ENCODE assay signal across 8 cellular contexts in genomic region chr9:14251146-14252071, GRCh38.
DNase-seq lines count a peak whose midpoint lies in the region; ATAC-seq and TF ChIP-seq lines count a peak whose summit lies in the region.

No MANE protein-coding gene starts in this region.

- H3K79me2 ChIP-seq in HCT116 (ENCODE audit: insufficient read depth, low read length) = no peaks in the 10 kb centered on the region

- intact Hi-C loops in HCT116 (cut with micrococcal nuclease) = no loop called here
- intact Hi-C loops in head of caudate nucleus (cut with DNase I) = no loop called here

- peaks cover 20% of the 10 kb centered on the region for H3K4me1 Mint-ChIP-seq in progenitor cell of endocrine pancreas (ENCODE audit: low read depth)

- TF ChIP-seq CTCF in HCT116 (IDR thresholded peaks at IDR 0.05 in 2 of 3, conservative IDR thresholded peaks at IDR 0.05 in 1 of 3; ENCODE audit: borderline replicate concordance in 1 of 3, insufficient read depth in 1 of 3, low read depth in 2 of 3, low read length in 2 of 3) = no peak
- TF ChIP-seq CTCF in progenitor cell of endocrine pancreas (IDR thresholded peaks at IDR 0.05; ENCODE audit: unreplicated experiment) = peak; percentile 16
- TF ChIP-seq CTCF in GM13977 (IDR thresholded peaks at IDR 0.05; ENCODE audit: extremely low read depth, insufficient read depth, missing control alignments) = no peak

- RAD21 ChIA-PET in HCT116 (lab: Charles Lee; ENCODE audit: low non-redundant PET in 1 of 2, low total read pairs in 2 of 2, uncharacterized antibody in 2 of 2, unreplicated experiment in 2 of 2) = no interaction called here

- no peak overlapping the region for H2AFZ ChIP-seq in HCT116 (ENCODE audit: low read depth, low read length, poor library complexity, severe bottlenecking)

- peak overlapping the region; percentile 65 for H3K4me3 Mint-ChIP-seq in progenitor cell of endocrine pancreas (ENCODE audit: low read depth)

- peak overlapping the region; percentile 18 for H3K4me2 ChIP-seq in HCT116 (ENCODE audit: low read length)

- no peaks in the 10 kb centered on the region for H3K36me3 ChIP-seq in HCT116 (ENCODE audit: control insufficient read depth in 1 of 2, insufficient read depth in 2 of 2, low read length in 2 of 2)

- DNase-seq in HCT116 (ENCODE audit: low read depth, low spot score) (peak; percentile 7), SW480 (ENCODE audit: low spot score) (peak; percentile 23), head of caudate nucleus (peak in 41 of 42 donors; percentile 42 to 91 (median 74)), progenitor cell of endocrine pancreas (ENCODE audit: low spot score, unreplicated experiment) (peak; percentile 28), SHP77 (lab: John Stamatoyannopoulos, UW) (no peak), GM13977 (ENCODE audit: low spot score) (no peak)
- DNase-seq in stimulated activated CD4-positive, alpha-beta T cell treated with anti-CD3 and anti-CD28 coated beads, Interleukin-12 subunit alpha, Interleukin-12 subunit beta, amount 100 ng/mL, for 4 hours = no peak
- no peak for DNase-seq in activated naive CD4-positive, alpha-beta T cell (lab: John Stamatoyannopoulos, UW)

- no peaks in the 10 kb centered on the region for H3K36me3 Mint-ChIP-seq in progenitor cell of endocrine pancreas (ENCODE audit: insufficient read depth)

- H4K20me1 ChIP-seq in HCT116 (ENCODE audit: insufficient read depth) = no peaks in the 10 kb centered on the region

- ATAC-seq in HCT116 = peak; percentile 44

- peaks cover 10 to 12% of the 10 kb centered on the region in 2 experiments; a peak in 2 of 4 replicates for H3K4me1 ChIP-seq in HCT116 (ENCODE audit: control insufficient read depth in 1 of 2, insufficient read depth in 2 of 2, low read length in 2 of 2)

- TF ChIP-seq RAD21 in HCT116 (IDR thresholded peaks at IDR 0.05; ENCODE audit: low read depth) = peak; percentile 7; the same call in 1 of the 2 replicates

- CTCF ChIA-PET in HCT116 (lab: Charles Lee) = no interaction called here

- H3K27ac ChIP-seq in HCT116 (ENCODE audit: low read depth, low read length) = no peak overlapping the region

- in situ Hi-C loops in GM13977 (cut with MboI; ENCODE audit: low pct_unique_long_range_greater_than_20kb, low sequenced_read_pairs, unreplicated experiment) = no loop called here

- POLR2A ChIA-PET in HCT116 (lab: Charles Lee) = no interaction called here

- BruUV-seq in HCT116 (replicated peaks; lab: Mats Ljungman, UMichigan) = no TSS peak

- H3K27me3 ChIP-seq in HCT116 (ENCODE audit: insufficient read depth, low read length) = no peaks in the 10 kb centered on the region

- H3K27ac Mint-ChIP-seq in progenitor cell of endocrine pancreas = peak overlapping the region; percentile 95

- H3K9me3 ChIP-seq in HCT116 (ENCODE audit: control insufficient read depth in 1 of 2, insufficient read depth in 1 of 2, low read depth in 1 of 2, low read length in 2 of 2) = no peaks in the 10 kb centered on the region

- H3K27me3 Mint-ChIP-seq in progenitor cell of endocrine pancreas = no peaks in the 10 kb centered on the region

- H3K9me3 Mint-ChIP-seq in progenitor cell of endocrine pancreas (ENCODE audit: low read depth) = no peaks in the 10 kb centered on the region

- no peaks in the 10 kb centered on the region for H3K9me2 ChIP-seq in HCT116 (ENCODE audit: insufficient read depth)

- H3K4me3 ChIP-seq in HCT116 (replicated peaks in 1 of 2; ENCODE audit: low read depth in 1 of 2, low read length in 2 of 2) = no peak overlapping the region

- TF ChIP-seq POLR2A in HCT116 (IDR thresholded peaks at IDR 0.05; ENCODE audit: borderline replicate concordance, extremely low read depth, insufficient read depth, insufficient read length) = no peak

- no peak overlapping the region for H3K9ac ChIP-seq in HCT116 (ENCODE audit: low read length)

TF ChIP-seq in HCT116, 20 proteins besides CTCF, POLR2A, EP300 and RAD21:
- TF ChIP-seq TCF7L2 (IDR thresholded peaks at IDR 0.05; ENCODE audit: borderline replicate concordance, extremely low read depth, insufficient read depth, insufficient read length) (no peak), EZH2phosphoT487 (IDR thresholded peaks at IDR 0.05; ENCODE audit: borderline replicate concordance) (no peak), ZNF274 (IDR thresholded peaks at IDR 0.05; ENCODE audit: low read depth, low read length) (no peak), CBX3 (IDR thresholded peaks at IDR 0.05; ENCODE audit: low read depth) (no peak), SP1 (IDR thresholded peaks at IDR 0.05; ENCODE audit: low read depth) (peak; percentile 53), FOSL1 (IDR thresholded peaks at IDR 0.05; ENCODE audit: low read depth) (no peak), CEBPB (IDR thresholded peaks at IDR 0.05; ENCODE audit: low read depth) (no peak), SRF (IDR thresholded peaks at IDR 0.05; ENCODE audit: low read depth) (no peak), YY1 (IDR thresholded peaks at IDR 0.05; ENCODE audit: extremely low read depth, insufficient replicate concordance, low read depth, low read length) (no peak), JUND (IDR thresholded peaks at IDR 0.05) (peak; percentile 22; the same call in 1 of the 2 replicates), ATF3 (IDR thresholded peaks at IDR 0.05) (no peak), ZFX (IDR thresholded peaks at IDR 0.05) (no peak), ELF1 (IDR thresholded peaks at IDR 0.05; ENCODE audit: borderline replicate concordance, low read depth) (no peak)
TF ChIP-seq in HCT116: peak in this region for 2.

Comparison
In these comparisons a context has a peak if more than half of its experiments do, and no peak if none do; other contexts are left out.
1. DNase-seq: peak in HCT116 (single experiment), SW480 (single experiment), head of caudate nucleus (41 of 42) and progenitor cell of endocrine pancreas (single experiment); none in stimulated activated CD4-positive, alpha-beta T cell treated with anti-CD3 and anti-CD28 coated beads, Interleukin-12 subunit alpha, Interleukin-12 subunit beta, amount 100 ng/mL, for 4 hours (single experiment), SHP77 (0 of 2), GM13977 (single experiment) and activated naive CD4-positive, alpha-beta T cell (0 of 4).